9 cellular contexts compared by ENCODE assay signal in the genomic region with DNA sequence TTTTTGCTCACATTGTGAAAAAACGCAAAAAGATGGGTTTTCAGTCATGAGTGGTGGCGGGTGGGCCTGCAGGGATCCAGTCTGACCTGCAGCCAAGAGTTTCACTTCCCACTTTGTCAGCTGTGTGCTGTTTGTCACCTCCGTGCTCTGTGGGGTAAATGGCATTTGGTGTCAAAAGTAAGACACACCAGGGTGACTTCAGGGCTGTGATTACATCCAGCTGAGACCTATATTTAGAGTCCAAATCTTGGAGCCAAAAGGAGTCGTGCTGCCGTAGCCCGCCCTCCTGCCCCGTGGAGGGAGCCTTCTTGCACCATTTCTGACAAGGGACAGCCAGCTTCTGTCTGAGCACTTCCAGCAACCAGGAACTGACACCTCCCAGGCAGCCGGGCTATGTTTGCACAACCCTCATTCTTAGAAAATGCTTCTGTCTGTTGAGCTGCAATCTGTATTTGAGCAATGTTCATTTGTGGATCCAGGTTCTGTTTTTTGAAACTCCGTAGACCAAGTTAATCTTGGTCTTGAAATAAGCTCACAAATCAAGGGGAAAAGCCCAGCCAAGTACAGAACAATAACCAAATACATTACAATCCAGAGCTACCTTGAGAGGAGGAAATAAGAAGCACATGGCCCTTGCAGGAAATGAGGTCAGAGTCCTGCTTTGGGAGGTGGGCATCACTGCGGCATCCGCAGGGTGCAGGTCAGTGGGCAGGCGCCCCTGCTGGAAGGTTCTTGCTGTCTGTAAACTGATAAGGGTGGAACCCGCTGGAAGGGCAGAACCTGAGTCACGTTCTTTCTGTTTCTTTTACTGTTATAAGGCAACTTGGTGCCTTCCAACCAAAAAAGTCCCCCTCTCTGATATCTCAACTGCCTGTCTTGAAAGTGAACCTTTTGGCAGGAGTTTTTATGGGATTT. TPM values are rescaled to one million over a fixed set of nuclear protein-coding genes. Genes with fewer than 3 reads are reported as not detected.
DNase-seq lines count a peak whose midpoint lies in the region; ATAC-seq and TF ChIP-seq lines count a peak whose summit lies in the region.
"Had no signal": no experiment of that assay in that cellular context is flagged by ENCODE, and none has a peak within 500 bp of the region (broad histone marks: within the 10 kb centered on the region; RNA-seq: fewer than 3 reads in every experiment).

No MANE protein-coding gene starts in this region.

- H3K27me3 ChIP-seq in cardiac muscle cell (no peaks in the 10 kb centered on the region), rectal smooth muscle tissue (ENCODE audit: control insufficient read depth, insufficient read depth, low read length) (no peaks in the 10 kb centered on the region)

- no peaks in the 10 kb centered on the region for H3K36me3 ChIP-seq in cardiac muscle cell
- H3K36me3 ChIP-seq in rectal smooth muscle tissue (ENCODE audit: control insufficient read depth, insufficient read depth, low read length) = no peaks in the 10 kb centered on the region

- ATAC-seq in HG03066 (IDR thresholded peaks at IDR 0.05; ENCODE audit: low read depth, unreplicated experiment) = peak; percentile 52

- no peak overlapping the region for H3K9ac ChIP-seq in rectal smooth muscle tissue (ENCODE audit: low read length)

- H3K9me3 ChIP-seq in cardiac muscle cell (ENCODE audit: low read depth) = no peaks in the 10 kb centered on the region

- H3K27ac ChIP-seq in cardiac muscle cell = peak overlapping the region; percentile 72
- peak overlapping the region; percentile 91 for H3K27ac ChIP-seq in rectal smooth muscle tissue (ENCODE audit: low read depth, low read length)
- H3K27ac ChIP-seq: 22Rv1 had no signal

- H3K4me3 ChIP-seq in cardiac muscle cell (no peak overlapping the region), rectal smooth muscle tissue (ENCODE audit: low read length) (peak overlapping the region; percentile 22)

- DNase-seq in NCI-H1092 treated with DMSO at 0.1 percent for 48 hours (lab: John Stamatoyannopoulos, UW) (peak; percentile 41), NCI-H1092 (lab: John Stamatoyannopoulos, UW) (no peak), cardiac muscle cell (ENCODE audit: low read depth in 1 of 2, low spot score in 1 of 2) (peak; percentile 68 to 81), hepatic stellate cell (ENCODE audit: low spot score) (no peak)
- peak; percentile 92 for DNase-seq in activated effector memory CD4-positive, alpha-beta T cell treated with anti-CD3 and anti-CD28 coated beads, Interleukin-2, amount 50 U/mL, for 16 hours

- H3K4me1 ChIP-seq in cardiac muscle cell (ENCODE audit: low read depth) = peaks cover 34% of the 10 kb centered on the region
- H3K4me1 ChIP-seq in rectal smooth muscle tissue (ENCODE audit: control insufficient read depth, insufficient read depth, low read length) = peaks cover 48% of the 10 kb centered on the region

- 0 out of 2 replicates have a peak, but pooled peaks have one; percentile 23 for TF ChIP-seq POLR2A in Raji (IDR thresholded peaks at IDR 0.05; ENCODE audit: insufficient read depth, low read depth, low read length)

- peak; percentile 36 for TF ChIP-seq CTCF in cardiac muscle cell (IDR thresholded peaks at IDR 0.05; ENCODE audit: low read depth, low read length)

RNA-seq across cellular contexts. Expression of gene ABCG1, which starts 14.4 kb away (rescaled TPM):
- total RNA-seq in cardiac muscle cell = 4.9 and 5.4 TPM in 2 replicates
- polyA plus RNA-seq in cardiac muscle cell = 2.6 and 4.0 TPM in 2 replicates

Comparison
In these comparisons a context has a peak if more than half of its experiments do, and no peak if none do; other contexts are left out.
1. DNase-seq: peak in NCI-H1092 treated with DMSO at 0.1 percent for 48 hours (single experiment), activated effector memory CD4-positive, alpha-beta T cell treated with anti-CD3 and anti-CD28 coated beads, Interleukin-2, amount 50 U/mL, for 16 hours (single experiment) and cardiac muscle cell (2 of 2); none in NCI-H1092 (single experiment) and hepatic stellate cell (single experiment).